Comparison of ENCODE assay signal across 8 cellular contexts in the genomic region with DNA sequence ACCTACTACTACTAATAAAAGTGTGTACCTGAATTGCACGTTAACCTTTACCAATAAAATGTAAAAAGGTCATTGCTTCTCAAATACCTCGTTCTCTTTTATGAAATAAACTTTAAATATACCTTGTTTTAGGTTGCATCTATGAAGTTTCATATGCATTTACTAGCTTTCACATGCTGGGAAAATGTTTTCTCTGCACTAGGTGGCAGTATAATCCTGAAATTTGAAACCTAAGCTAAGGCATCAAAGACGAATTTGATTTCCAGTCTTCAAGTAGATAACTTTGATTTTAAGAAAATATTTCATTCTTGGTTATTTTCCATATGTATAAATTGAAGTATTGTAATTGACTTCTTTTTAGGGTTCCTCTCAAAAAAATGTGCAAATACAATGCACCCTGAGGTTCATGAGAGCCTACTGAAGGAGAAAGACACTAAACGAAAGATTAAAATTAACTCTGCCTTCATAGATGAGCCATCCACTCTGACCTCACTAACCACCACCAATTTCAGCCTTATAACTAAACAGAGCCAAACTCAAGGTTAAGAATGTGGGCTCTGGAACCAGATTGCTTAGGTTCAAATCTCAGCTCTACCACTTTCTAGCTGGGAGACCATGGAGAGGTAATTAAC. TPM values are rescaled to one million over a fixed set of nuclear protein-coding genes. Genes with fewer than 3 reads are reported as not detected.
A peak's percentile ranks its signal among the peaks of the same experiment; 100 is the strongest.
DNase-seq lines count a peak whose midpoint lies in the region; ATAC-seq and TF ChIP-seq lines count a peak whose summit lies in the region.

No MANE protein-coding gene starts in this region.

- no peaks in the 10 kb centered on the region for H3K36me3 Mint-ChIP-seq in activated CD4-positive, alpha-beta T cell treated with anti-CD3 and anti-CD28 coated beads, Interleukin-2, amount 10 ng/mL, durations not matched to agents 7 days and 5 days (ENCODE audit: low read depth)

- no peaks in the 10 kb centered on the region for H3K4me1 Mint-ChIP-seq in activated CD4-positive, alpha-beta T cell treated with anti-CD3 and anti-CD28 coated beads, Interleukin-2, amount 10 ng/mL, durations not matched to agents 7 days and 5 days

- peaks cover 25% of the 10 kb centered on the region for H3K27me3 Mint-ChIP-seq in activated CD4-positive, alpha-beta T cell treated with anti-CD3 and anti-CD28 coated beads, Interleukin-2, amount 10 ng/mL, durations not matched to agents 7 days and 5 days

- no peak for ATAC-seq in omental fat pad (ENCODE audit: low FRiP score)

- TF ChIP-seq CTCF in astrocyte of the spinal cord (IDR thresholded peaks at IDR 0.05; ENCODE audit: low read depth, low read length) (peak; percentile 67), omental fat pad (IDR thresholded peaks at IDR 0.05) (no peak)

- POLR2A ChIA-PET in activated CD4-positive, alpha-beta T cell treated with anti-CD3 and anti-CD28 coated beads, Interleukin-2, amount 10 ng/mL, durations not matched to agents 7 days and 5 days (lab: Charles Lee): no interaction called here

- CTCF ChIA-PET in activated CD4-positive, alpha-beta T cell treated with anti-CD3 and anti-CD28 coated beads, Interleukin-2, amount 10 ng/mL, durations not matched to agents 7 days and 5 days (lab: Charles Lee): interaction anchor here (1.1 to 1.8 kb wide), 2 partner anchors 59 to 574 kb away, joined by 3 to 5 read pairs; no protein-coding TSS in a partner anchor

- DNase-seq in activated CD4-positive, alpha-beta T cell treated with anti-CD3 and anti-CD28 coated beads, Interleukin-2, amount 10 ng/mL, durations not matched to agents 7 days and 5 days: peak; percentile 18
- DNase-seq in activated CD4-positive, alpha-beta T cell treated with anti-CD3 and anti-CD28 coated beads for 48 hours: no peak
- DNase-seq in NCI-H1105 (lab: John Stamatoyannopoulos, UW) (peak; percentile 35), astrocyte of the spinal cord (ENCODE audit: low read depth, low spot score) (peak; percentile 59), left kidney (ENCODE audit: low read depth, low spot score) (peak; percentile 65), ureter (ENCODE audit: low spot score) (no peak), activated T-cell treated with anti-CD3 and anti-CD28 coated beads for 4 hours (no peak), omental fat pad (ENCODE audit: low spot score) (no peak)

- in situ Hi-C loops in astrocyte of the spinal cord (cut with HindIII; ENCODE audit: low sequenced_read_pairs): no loop called here

- H3K27ac Mint-ChIP-seq in activated CD4-positive, alpha-beta T cell treated with anti-CD3 and anti-CD28 coated beads, Interleukin-2, amount 10 ng/mL, durations not matched to agents 7 days and 5 days: no peak overlapping the region

- H3K4me3 ChIP-seq in astrocyte of the spinal cord (ENCODE audit: low read depth, low read length): no peak overlapping the region

- no peak overlapping the region for H3K4me3 Mint-ChIP-seq in activated CD4-positive, alpha-beta T cell treated with anti-CD3 and anti-CD28 coated beads, Interleukin-2, amount 10 ng/mL, durations not matched to agents 7 days and 5 days

- no peaks in the 10 kb centered on the region for H3K9me3 Mint-ChIP-seq in activated CD4-positive, alpha-beta T cell treated with anti-CD3 and anti-CD28 coated beads, Interleukin-2, amount 10 ng/mL, durations not matched to agents 7 days and 5 days

RNA-seq across cellular contexts. Expression of a gene that starts 7.3 kb away (rescaled TPM):
- not detected for total RNA-seq in activated CD4-positive, alpha-beta T cell treated with anti-CD3 and anti-CD28 coated beads, Interleukin-2, amount 10 ng/mL, durations not matched to agents 7 days and 5 days
- 0.47 TPM for total RNA-seq in ureter
- total RNA-seq in omental fat pad: not detected

Comparison
In these comparisons a context has a peak if more than half of its experiments do, and no peak if none do; other contexts are left out.
1. DNase-seq: peak in activated CD4-positive, alpha-beta T cell treated with anti-CD3 and anti-CD28 coated beads, Interleukin-2, amount 10 ng/mL, durations not matched to agents 7 days and 5 days (single experiment), NCI-H1105 (single experiment), astrocyte of the spinal cord (single experiment) and left kidney (single experiment); none in activated CD4-positive, alpha-beta T cell treated with anti-CD3 and anti-CD28 coated beads for 48 hours (single experiment), ureter (single experiment), activated T-cell treated with anti-CD3 and anti-CD28 coated beads for 4 hours (single experiment) and omental fat pad (single experiment).